In genomic region chr5:150294551-150295071, GRCh38 we compare ENCODE assay signal across 24 cellular contexts. TPM values are rescaled to one million over a fixed set of nuclear protein-coding genes. Genes with fewer than 3 reads are reported as not detected.
DNase-seq lines count a peak whose midpoint lies in the region; ATAC-seq and TF ChIP-seq lines count a peak whose summit lies in the region.
"Had no signal": no experiment of that assay in that cellular context is flagged by ENCODE, and none has a peak within 500 bp of the region (broad histone marks: within the 10 kb centered on the region; RNA-seq: fewer than 3 reads in every experiment).

No MANE protein-coding gene starts in this region.

- H3K4me1 Mint-ChIP-seq in naive thymus-derived CD4-positive, alpha-beta T cell, result no peaks in the 10 kb centered on the region
- H3K4me1 Mint-ChIP-seq in activated T-helper 1 cell treated with anti-CD3 and anti-CD28 coated beads, Interleukin-12 subunit alpha, Interleukin-12 subunit beta, Interleukin-2, Interleukin-4 antibody, amounts not matched to agents 30 ng/mL and 10 ng/mL and 1 ng/mL, durations not matched to agents 14 hours and 24 hours and 36 hours (ENCODE audit: low read depth), result no peaks in the 10 kb centered on the region
- H3K4me1 Mint-ChIP-seq: activated naive CD8-positive, alpha-beta T cell treated with anti-CD3 and anti-CD28 coated beads, Interleukin-2, amount 10 ng/mL, durations not matched to agents 7 days and 5 days; CD4-positive, CD25-positive, alpha-beta regulatory T cell; stimulated activated effector memory CD8-positive, alpha-beta T cell treated with anti-CD3 and anti-CD28 coated beads, Interleukin-12 subunit alpha, Interleukin-12 subunit beta, amount 100 ng/mL, for 72 hours had no signal

- H3K4me1 ChIP-seq in BLaER1 treated with 17β-estradiol and CSF1 and Interleukin-3, amounts not matched to agents 10 nM and 100 nM, result peaks cover 38 to 59% (median 46%) of the 10 kb centered on the region in 10 experiments
- H3K4me1 ChIP-seq in foreskin keratinocyte, result peaks cover 18% of the 10 kb centered on the region
- no peaks in the 10 kb centered on the region for H3K4me1 ChIP-seq in naive thymus-derived CD4-positive, alpha-beta T cell (ENCODE audit: control insufficient read depth in 2 of 2, insufficient read depth in 2 of 2, low read length in 2 of 2)

- peak overlapping the region; percentile 64 to 99 (median 90) for H3K4me2 ChIP-seq in BLaER1 treated with 17β-estradiol and CSF1 and Interleukin-3, amounts not matched to agents 10 nM and 100 nM

- no peaks in the 10 kb centered on the region for H3K9me3 Mint-ChIP-seq in naive thymus-derived CD4-positive, alpha-beta T cell
- H3K9me3 Mint-ChIP-seq in activated T-helper 1 cell treated with anti-CD3 and anti-CD28 coated beads, Interleukin-12 subunit alpha, Interleukin-12 subunit beta, Interleukin-2, Interleukin-4 antibody, amounts not matched to agents 30 ng/mL and 10 ng/mL and 1 ng/mL, durations not matched to agents 14 hours and 24 hours and 36 hours, result no peaks in the 10 kb centered on the region
- H3K9me3 Mint-ChIP-seq: activated naive CD8-positive, alpha-beta T cell treated with anti-CD3 and anti-CD28 coated beads, Interleukin-2, amount 10 ng/mL, durations not matched to agents 7 days and 5 days; activated T-helper 2 cell treated with anti-CD3 and anti-CD28 coated beads, Interferon-gamma antibody, Interleukin-2, Interleukin-4, amounts not matched to agents 10 μg/mL and 5 μg/mL and 100 μg/mL, durations not matched to agents 14 hours and 24 hours and 36 hours; CD4-positive, CD25-positive, alpha-beta regulatory T cell; stimulated activated effector memory CD8-positive, alpha-beta T cell treated with anti-CD3 and anti-CD28 coated beads, Interleukin-12 subunit alpha, Interleukin-12 subunit beta, amount 100 ng/mL, for 72 hours had no signal

- H3K36me3 Mint-ChIP-seq in naive thymus-derived CD4-positive, alpha-beta T cell, result no peaks in the 10 kb centered on the region
- no peaks in the 10 kb centered on the region for H3K36me3 Mint-ChIP-seq in activated T-helper 1 cell treated with anti-CD3 and anti-CD28 coated beads, Interleukin-12 subunit alpha, Interleukin-12 subunit beta, Interleukin-2, Interleukin-4 antibody, amounts not matched to agents 30 ng/mL and 10 ng/mL and 1 ng/mL, durations not matched to agents 14 hours and 24 hours and 36 hours (ENCODE audit: low read depth)
- H3K36me3 Mint-ChIP-seq: activated naive CD8-positive, alpha-beta T cell treated with anti-CD3 and anti-CD28 coated beads, Interleukin-2, amount 10 ng/mL, durations not matched to agents 7 days and 5 days; CD4-positive, CD25-positive, alpha-beta regulatory T cell; stimulated activated effector memory CD8-positive, alpha-beta T cell treated with anti-CD3 and anti-CD28 coated beads, Interleukin-12 subunit alpha, Interleukin-12 subunit beta, amount 100 ng/mL, for 72 hours had no signal

- no peak overlapping the region for H3K4me3 ChIP-seq in BLaER1 treated with 17β-estradiol and CSF1 and Interleukin-3, amounts not matched to agents 10 nM and 100 nM
- no peak overlapping the region for H3K4me3 ChIP-seq in naive thymus-derived CD4-positive, alpha-beta T cell (ENCODE audit: low read length)
- H3K4me3 ChIP-seq: gastroesophageal sphincter, suprapubic skin had no signal

- H3K9me3 ChIP-seq in BLaER1 treated with 17β-estradiol and CSF1 and Interleukin-3, amounts not matched to agents 10 nM and 100 nM (replicated peaks in 1 of 11), result no peaks in the 10 kb centered on the region
- no peaks in the 10 kb centered on the region for H3K9me3 ChIP-seq in naive thymus-derived CD4-positive, alpha-beta T cell (ENCODE audit: control insufficient read depth in 2 of 3, low read length in 3 of 3)
- H3K9me3 ChIP-seq: gastroesophageal sphincter, suprapubic skin had no signal

- peaks cover 0 to 7% (median under 1%) of the 10 kb centered on the region in 5 donors for H3K27me3 Mint-ChIP-seq in naive thymus-derived CD4-positive, alpha-beta T cell
- H3K27me3 Mint-ChIP-seq in activated T-helper 1 cell treated with anti-CD3 and anti-CD28 coated beads, Interleukin-12 subunit alpha, Interleukin-12 subunit beta, Interleukin-2, Interleukin-4 antibody, amounts not matched to agents 30 ng/mL and 10 ng/mL and 1 ng/mL, durations not matched to agents 14 hours and 24 hours and 36 hours (ENCODE audit: insufficient read depth), result peaks cover 2% of the 10 kb centered on the region

- intact Hi-C loops in sciatic nerve (cut with DNase I), result no loop called here
- intact Hi-C loops in naive thymus-derived CD4-positive, alpha-beta T cell (cut with micrococcal nuclease), result loop anchor here in 1 of 2 donors (5.0 kb wide), 1 partner anchor 1358 kb away; no protein-coding TSS in a partner anchor
- intact Hi-C loops in activated T-helper 1 cell treated with anti-CD3 and anti-CD28 coated beads, Interleukin-12 subunit alpha, Interleukin-12 subunit beta, Interleukin-2, Interleukin-4 antibody, amounts not matched to agents 30 ng/mL and 10 ng/mL and 1 ng/mL, durations not matched to agents 14 hours and 24 hours and 36 hours (cut with micrococcal nuclease), result no loop called here

- H3K27me3 ChIP-seq in BLaER1 treated with 17β-estradiol and CSF1 and Interleukin-3, amounts not matched to agents 10 nM and 100 nM, result no peaks in the 10 kb centered on the region
- no peaks in the 10 kb centered on the region for H3K27me3 ChIP-seq in foreskin keratinocyte
- no peaks in the 10 kb centered on the region for H3K27me3 ChIP-seq in naive thymus-derived CD4-positive, alpha-beta T cell (ENCODE audit: control insufficient read depth in 2 of 2, insufficient read depth in 2 of 2, low read length in 2 of 2)
- H3K27me3 ChIP-seq: suprapubic skin had no signal

- no peak for TF ChIP-seq CTCF in RWPE1 (conservative IDR thresholded peaks at IDR 0.05; ENCODE audit: low read depth)
- no peak for TF ChIP-seq CTCF in foreskin keratinocyte (conservative IDR thresholded peaks at IDR 0.05)

- no peak overlapping the region for H3K27ac Mint-ChIP-seq in naive thymus-derived CD4-positive, alpha-beta T cell
- H3K27ac Mint-ChIP-seq in activated T-helper 1 cell treated with anti-CD3 and anti-CD28 coated beads, Interleukin-12 subunit alpha, Interleukin-12 subunit beta, Interleukin-2, Interleukin-4 antibody, amounts not matched to agents 30 ng/mL and 10 ng/mL and 1 ng/mL, durations not matched to agents 14 hours and 24 hours and 36 hours, result no peak overlapping the region
- H3K27ac Mint-ChIP-seq: activated naive CD8-positive, alpha-beta T cell treated with anti-CD3 and anti-CD28 coated beads, Interleukin-2, amount 10 ng/mL, durations not matched to agents 7 days and 5 days; activated T-helper 2 cell treated with anti-CD3 and anti-CD28 coated beads, Interferon-gamma antibody, Interleukin-2, Interleukin-4, amounts not matched to agents 10 μg/mL and 5 μg/mL and 100 μg/mL, durations not matched to agents 14 hours and 24 hours and 36 hours; CD4-positive, CD25-positive, alpha-beta regulatory T cell; stimulated activated effector memory CD8-positive, alpha-beta T cell treated with anti-CD3 and anti-CD28 coated beads, Interleukin-12 subunit alpha, Interleukin-12 subunit beta, amount 100 ng/mL, for 72 hours had no signal

- DNase-seq in RWPE1 (ENCODE audit: low spot score) (no peak), foreskin keratinocyte (no peak), sciatic nerve (ENCODE audit: low spot score) (peak; percentile 50), activated gamma-delta T cell (lab: John Stamatoyannopoulos, UW) (no peak), OCI-M1 (lab: John Stamatoyannopoulos, UW) (no peak)
- no peak for DNase-seq in naive thymus-derived CD4-positive, alpha-beta T cell
- no peak for DNase-seq in activated T-helper 1 cell treated with anti-CD3 and anti-CD28 coated beads, Interleukin-12 subunit alpha, Interleukin-12 subunit beta, Interleukin-2, Interleukin-4 antibody, amounts not matched to agents 30 ng/mL and 10 ng/mL and 1 ng/mL, durations not matched to agents 14 hours and 24 hours and 36 hours (ENCODE audit: low spot score)
- DNase-seq: activated CD4-positive, CD25-positive, alpha-beta regulatory T cell; activated CD8-positive, alpha-beta memory T cell treated with anti-CD3 and anti-CD28 coated beads, Interleukin-2, amount 50 U/mL, for 48 hours; activated naive CD8-positive, alpha-beta T cell treated with anti-CD3 and anti-CD28 coated beads, Interleukin-2, amount 10 ng/mL, durations not matched to agents 7 days and 5 days; CD4-positive, CD25-positive, alpha-beta regulatory T cell; effector memory CD4-positive, alpha-beta T cell; NCI-H1092 treated with DMSO at 0.1 percent for 48 hours; NCI-H2029 treated with DMSO at 0.1 percent for 48 hours; NCI-H774; stimulated activated CD4-positive, alpha-beta T cell treated with anti-CD3 and anti-CD28 coated beads, Interleukin-2, amount 100 ng/mL, for 48 hours; SW 1271 had no signal

- no peaks in the 10 kb centered on the region for H4K20me1 ChIP-seq in BLaER1 treated with 17β-estradiol and CSF1 and Interleukin-3, amounts not matched to agents 10 nM and 100 nM

- POLR2A ChIA-PET in RWPE1 (lab: Yijun Ruan, JAX; ENCODE audit: low non-redundant PET), result no interaction called here
- POLR2A ChIA-PET in naive thymus-derived CD4-positive, alpha-beta T cell (lab: Charles Lee), result no interaction called here

- no peak for ATAC-seq in foreskin keratinocyte
- ATAC-seq in sciatic nerve, result no peak
- ATAC-seq in naive thymus-derived CD4-positive, alpha-beta T cell, result no peak
- ATAC-seq: gastroesophageal sphincter had no signal

- no peak overlapping the region for H3K4me3 Mint-ChIP-seq in naive thymus-derived CD4-positive, alpha-beta T cell
- no peak overlapping the region for H3K4me3 Mint-ChIP-seq in activated T-helper 1 cell treated with anti-CD3 and anti-CD28 coated beads, Interleukin-12 subunit alpha, Interleukin-12 subunit beta, Interleukin-2, Interleukin-4 antibody, amounts not matched to agents 30 ng/mL and 10 ng/mL and 1 ng/mL, durations not matched to agents 14 hours and 24 hours and 36 hours
- H3K4me3 Mint-ChIP-seq: activated naive CD8-positive, alpha-beta T cell treated with anti-CD3 and anti-CD28 coated beads, Interleukin-2, amount 10 ng/mL, durations not matched to agents 7 days and 5 days; CD4-positive, CD25-positive, alpha-beta regulatory T cell; stimulated activated effector memory CD8-positive, alpha-beta T cell treated with anti-CD3 and anti-CD28 coated beads, Interleukin-12 subunit alpha, Interleukin-12 subunit beta, amount 100 ng/mL, for 72 hours had no signal

- H3K9ac ChIP-seq in BLaER1 treated with 17β-estradiol and CSF1 and Interleukin-3, amounts not matched to agents 10 nM and 100 nM, result no peak overlapping the region

- CTCF ChIA-PET in RWPE1 (lab: Yijun Ruan, JAX), result interaction anchor here (0.6 to 0.9 kb wide), 3 partner anchors 16 to 1037 kb away, joined by 3 to 4 read pairs (median 3); no protein-coding TSS in a partner anchor
- CTCF ChIA-PET in naive thymus-derived CD4-positive, alpha-beta T cell (lab: Charles Lee), result no interaction called here

- H3K27ac ChIP-seq in BLaER1 treated with 17β-estradiol and CSF1 and Interleukin-3, amounts not matched to agents 10 nM and 100 nM, result peak overlapping the region in 2 of 11 experiments; percentile 68 to 77; a peak in 2 of 22 replicates
- H3K27ac ChIP-seq in RWPE1 (peak overlapping the region; percentile 99), foreskin keratinocyte (peak overlapping the region; percentile 83)
- H3K27ac ChIP-seq in naive thymus-derived CD4-positive, alpha-beta T cell (ENCODE audit: low read depth, low read length), result no peak overlapping the region

- H3K36me3 ChIP-seq in BLaER1 treated with 17β-estradiol and CSF1 and Interleukin-3, amounts not matched to agents 10 nM and 100 nM, result no peaks in the 10 kb centered on the region
- no peaks in the 10 kb centered on the region for H3K36me3 ChIP-seq in naive thymus-derived CD4-positive, alpha-beta T cell (ENCODE audit: control insufficient read depth in 2 of 3, insufficient read depth in 3 of 3, low read length in 3 of 3)
- H3K36me3 ChIP-seq: suprapubic skin had no signal

RNA-seq across cellular contexts. Expression of gene CAMK2A, which starts 5.0 kb away (rescaled TPM):
- 0.04 TPM in 1 of 2 replicates, not detected in the other for total RNA-seq in foreskin keratinocyte
- 0.01 TPM in 1 of 2 replicates, not detected in the other for polyA plus RNA-seq in foreskin keratinocyte
- 2.5 TPM for total RNA-seq in sciatic nerve
- total RNA-seq in naive thymus-derived CD4-positive, alpha-beta T cell, result not detected
- polyA plus RNA-seq in naive thymus-derived CD4-positive, alpha-beta T cell, result not detected
- not detected in 2 replicates for total RNA-seq in activated T-helper 1 cell treated with anti-CD3 and anti-CD28 coated beads, Interleukin-12 subunit alpha, Interleukin-12 subunit beta, Interleukin-2, Interleukin-4 antibody, amounts not matched to agents 30 ng/mL and 10 ng/mL and 1 ng/mL, durations not matched to agents 14 hours and 24 hours and 36 hours
- total RNA-seq: activated naive CD8-positive, alpha-beta T cell treated with anti-CD3 and anti-CD28 coated beads, Interleukin-2, amount 10 ng/mL, durations not matched to agents 7 days and 5 days; activated T-helper 2 cell treated with anti-CD3 and anti-CD28 coated beads, Interferon-gamma antibody, Interleukin-2, Interleukin-4, amounts not matched to agents 10 μg/mL and 5 μg/mL and 100 μg/mL, durations not matched to agents 14 hours and 24 hours and 36 hours; CD4-positive, CD25-positive, alpha-beta regulatory T cell; kidney epithelial cell; lung microvascular endothelial cell had no signal
- polyA plus RNA-seq: CD4-positive, CD25-positive, alpha-beta regulatory T cell had no signal

RNA-seq across cellular contexts. Expression of gene ARSI, which starts 8.1 kb away (rescaled TPM):
- total RNA-seq in foreskin keratinocyte, result 4.7 and 5.0 TPM in 2 replicates
- 3.5 and 3.7 TPM in 2 replicates for polyA plus RNA-seq in foreskin keratinocyte
- total RNA-seq in sciatic nerve, result 6.3 TPM
- 1 to 10 TPM in 1 of 5 experiments, not detected in 4; 1.6 TPM for total RNA-seq in naive thymus-derived CD4-positive, alpha-beta T cell
- polyA plus RNA-seq in naive thymus-derived CD4-positive, alpha-beta T cell, result not detected
- not detected in 2 replicates for total RNA-seq in activated T-helper 1 cell treated with anti-CD3 and anti-CD28 coated beads, Interleukin-12 subunit alpha, Interleukin-12 subunit beta, Interleukin-2, Interleukin-4 antibody, amounts not matched to agents 30 ng/mL and 10 ng/mL and 1 ng/mL, durations not matched to agents 14 hours and 24 hours and 36 hours
- total RNA-seq: activated naive CD8-positive, alpha-beta T cell treated with anti-CD3 and anti-CD28 coated beads, Interleukin-2, amount 10 ng/mL, durations not matched to agents 7 days and 5 days; activated T-helper 2 cell treated with anti-CD3 and anti-CD28 coated beads, Interferon-gamma antibody, Interleukin-2, Interleukin-4, amounts not matched to agents 10 μg/mL and 5 μg/mL and 100 μg/mL, durations not matched to agents 14 hours and 24 hours and 36 hours; CD4-positive, CD25-positive, alpha-beta regulatory T cell; lung microvascular endothelial cell had no signal
- polyA plus RNA-seq: CD4-positive, CD25-positive, alpha-beta regulatory T cell had no signal
